8 cellular contexts compared by ENCODE assay signal in genomic region chr5:179060116-179061008, GRCh38. TPM values are rescaled to one million over a fixed set of nuclear protein-coding genes. Genes with fewer than 3 reads are reported as not detected.
A peak's percentile ranks its signal among the peaks of the same experiment; 100 is the strongest.
DNase-seq lines count a peak whose midpoint lies in the region; ATAC-seq and TF ChIP-seq lines count a peak whose summit lies in the region.

Gene ZNF354C (plus strand): TSS chr5:179060373. CDS start chr5:179062069, 1,696 bp downstream.

- peaks cover 1% of the 10 kb centered on the region for H3K27me3 Mint-ChIP-seq in memory B cell

- H3K27me3 ChIP-seq in A673 (replicated peaks; ENCODE audit: insufficient read depth, low read depth, low read length, poor library complexity) (no peaks in the 10 kb centered on the region), endocrine pancreas (ENCODE audit: control insufficient read depth, insufficient read depth, low read length) (no peaks in the 10 kb centered on the region)

- CTCF ChIA-PET in A673 (lab: Charles Lee) = no interaction called here

- H3K4me1 Mint-ChIP-seq in memory B cell = peaks cover 10% of the 10 kb centered on the region

- DNase-seq in A673 (ENCODE audit: low spot score) (peak; percentile 91), NCI-H2227 (lab: John Stamatoyannopoulos, UW; ENCODE audit: unreplicated experiment) (peak; percentile 89), memory B cell (ENCODE audit: low spot score in 2 of 2) (peak; percentile 63 to 81), NAMALWA (ENCODE audit: low spot score) (no peak)
- peak; percentile 90 for DNase-seq in activated CD8-positive, alpha-beta memory T cell treated with anti-CD3 and anti-CD28 coated beads, Interleukin-2, amount 50 U/mL, for 48 hours
- DNase-seq in stimulated activated CD4-positive, alpha-beta T cell treated with anti-CD3 and anti-CD28 coated beads, Interleukin-4, amount 100 ng/mL, for 48 hours (ENCODE audit: low read depth in 2 of 2) = peak; percentile 77 to 79

- peaks cover 12% of the 10 kb centered on the region for H3K9me3 Mint-ChIP-seq in memory B cell

- peaks cover 28% of the 10 kb centered on the region for H3K36me3 Mint-ChIP-seq in memory B cell

- H3K4me3 ChIP-seq in A673 (ENCODE audit: low read depth, low read length, poor library complexity, severe bottlenecking) (peak within 1 kb of the TSS; percentile 66), endocrine pancreas (ENCODE audit: control insufficient read depth, insufficient read depth, low read length) (peak within 1 kb of the TSS; percentile 82)

- H3K36me3 ChIP-seq in A673 (ENCODE audit: insufficient read depth, low read length, poor library complexity, severe bottlenecking) = peaks cover 6% of the 10 kb centered on the region
- H3K36me3 ChIP-seq in endocrine pancreas (ENCODE audit: control insufficient read depth, insufficient read depth, low read length) = peaks cover 9% of the 10 kb centered on the region

- POLR2A ChIA-PET in A673 (lab: Charles Lee; ENCODE audit: low non-redundant PET) = interaction anchor here (0.5 kb wide), 1 partner anchor 278 kb away, joined by 3 read pairs; no protein-coding TSS in a partner anchor

- H3K4me1 ChIP-seq in A673 (ENCODE audit: insufficient read depth, low read length, poor library complexity, severe bottlenecking) (no peaks in the 10 kb centered on the region), endocrine pancreas (ENCODE audit: control insufficient read depth, insufficient read depth, low read length) (no peaks in the 10 kb centered on the region)

- H3K27ac ChIP-seq in A673 (ENCODE audit: low read depth, low read length, poor library complexity, severe bottlenecking) = peak within 1 kb of the TSS; percentile 79

- TF ChIP-seq CTCF in A673 (conservative IDR thresholded peaks at IDR 0.05; ENCODE audit: low read depth, low read length) = no peak

- TSS peak; percentile 42 for BruUV-seq in A673 (replicated peaks; lab: Mats Ljungman, UMichigan)

- H3K9ac ChIP-seq in endocrine pancreas (ENCODE audit: control insufficient read depth, insufficient read depth, low read length) = peak within 1 kb of the TSS; percentile 87

- peak within 1 kb of the TSS; percentile 70 for H3K27ac Mint-ChIP-seq in memory B cell

- peaks cover 16% of the 10 kb centered on the region for H3K9me3 ChIP-seq in A673 (ENCODE audit: low read depth, low read length, poor library complexity, severe bottlenecking)
- H3K9me3 ChIP-seq in endocrine pancreas (ENCODE audit: control insufficient read depth, low read length) = peaks cover 4% of the 10 kb centered on the region

- intact Hi-C loops in A673 (cut with micrococcal nuclease; ENCODE audit: unreplicated experiment) = no loop called here

- ATAC-seq in GM21423 (IDR thresholded peaks at IDR 0.05; ENCODE audit: unreplicated experiment) = peak; percentile 97
- peak; percentile 98 for ATAC-seq in memory B cell (ENCODE audit: low read depth)

- peak within 1 kb of the TSS; percentile 91 for H3K4me3 Mint-ChIP-seq in memory B cell

RNA-seq across cellular contexts. Expression of gene ZNF354C, which starts in this region (rescaled TPM):
- total RNA-seq in A673 (2021) = 7.4 and 7.6 TPM in 2 replicates
